9 cellular contexts compared by ENCODE assay signal in the genomic region with DNA sequence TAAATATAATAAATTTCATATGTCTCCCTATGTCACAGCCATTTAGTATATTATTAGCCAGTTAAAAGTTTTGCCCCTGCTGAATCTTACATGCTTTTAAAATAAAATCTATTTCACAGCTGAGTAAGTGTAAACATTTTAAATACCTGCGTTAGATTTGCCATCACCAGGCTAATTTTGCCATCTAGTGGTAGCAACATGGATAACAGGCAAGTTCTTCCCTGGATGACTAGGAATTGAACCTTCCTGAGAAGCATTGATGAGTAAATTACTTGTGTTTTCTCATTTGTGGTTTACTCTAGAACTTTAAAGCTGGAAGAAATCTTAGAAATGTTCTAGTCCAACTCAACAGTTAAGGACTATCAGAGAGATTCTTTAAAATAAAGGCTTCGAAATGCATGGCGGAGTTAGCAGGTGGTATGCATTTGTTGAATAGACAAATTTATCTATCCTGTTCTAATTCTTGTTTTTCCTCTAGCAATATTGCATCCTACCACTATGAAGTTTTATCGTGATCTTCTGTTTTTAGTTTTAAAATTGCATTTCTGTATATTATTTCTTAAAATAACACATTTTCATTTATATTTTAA. TPM values are rescaled to one million over a fixed set of nuclear protein-coding genes. Genes with fewer than 3 reads are reported as not detected.
A peak's percentile ranks its signal among the peaks of the same experiment; 100 is the strongest.
DNase-seq lines count a peak whose midpoint lies in the region; ATAC-seq and TF ChIP-seq lines count a peak whose summit lies in the region.
"Had no signal": no experiment of that assay in that cellular context is flagged by ENCODE, and none has a peak within 500 bp of the region (broad histone marks: within the 10 kb centered on the region; RNA-seq: fewer than 3 reads in every experiment).

No MANE protein-coding gene starts in this region.

- DNase-seq in Ammon's horn (ENCODE audit: low spot score), result peak; percentile 76
- DNase-seq in GM10248 (ENCODE audit: extremely low spot score), result peak; percentile 48
- peak; percentile 10 for DNase-seq in NCI-H446 treated with DMSO at 0.1 percent for 48 hours (lab: John Stamatoyannopoulos, UW)
- peak; percentile 72 for DNase-seq in left kidney (ENCODE audit: low read depth, low spot score)
- no peak for DNase-seq in OCI-M2 (lab: John Stamatoyannopoulos, UW; ENCODE audit: unreplicated experiment)

- no peaks in the 10 kb centered on the region for H3K36me3 Mint-ChIP-seq in brain
- H3K36me3 Mint-ChIP-seq: naive thymus-derived CD8-positive, alpha-beta T cell had no signal

- H3K4me3 Mint-ChIP-seq in brain, result peak overlapping the region in 2 of 5 experiments; percentile 58 to 83
- H3K4me3 Mint-ChIP-seq: naive thymus-derived CD8-positive, alpha-beta T cell had no signal

- TF ChIP-seq CTCF in GM10248 (IDR thresholded peaks at IDR 0.05; ENCODE audit: control extremely low read depth, extremely low read depth, low read depth, missing control alignments) (peak; percentile 79), brain (conservative IDR thresholded peaks at IDR 0.05) (peak; percentile 94 to 97)

- H3K9me3 Mint-ChIP-seq in brain, result no peaks in the 10 kb centered on the region
- H3K9me3 Mint-ChIP-seq: naive thymus-derived CD8-positive, alpha-beta T cell had no signal

- POLR2A ChIA-PET in GM10248 (lab: Yijun Ruan, JAX), result no interaction called here

- CTCF ChIA-PET in GM10248 (lab: Yijun Ruan, JAX), result interaction anchor here (0.6 to 8.1 kb wide), 28 partner anchors 10 to 1244 kb away, joined by 3 to 235 read pairs (median 4); a partner anchor contains a TSS

- H3K27ac Mint-ChIP-seq in brain, result peak overlapping the region in 1 of 5 experiments; percentile 47

- peaks cover 4% of the 10 kb centered on the region for H3K27me3 Mint-ChIP-seq in brain

- H3K4me1 Mint-ChIP-seq in brain, result peaks cover 34% of the 10 kb centered on the region

- ATAC-seq in HG02870 (IDR thresholded peaks at IDR 0.05; ENCODE audit: unreplicated experiment) (peak; percentile 65), GM21619 (IDR thresholded peaks at IDR 0.05; ENCODE audit: unreplicated experiment) (no peak)
- ATAC-seq: naive thymus-derived CD8-positive, alpha-beta T cell had no signal

RNA-seq across cellular contexts. Expression of a gene that starts 2.6 kb away (rescaled TPM):
- polyA plus RNA-seq in brain (ENCODE audit: insufficient read depth, low read depth, low replicate concordance), result 0.71 TPM
- polyA plus RNA-seq: naive thymus-derived CD8-positive, alpha-beta T cell had no signal
